Comparison of ENCODE assay signal across 1 cellular context in the genomic region with DNA sequence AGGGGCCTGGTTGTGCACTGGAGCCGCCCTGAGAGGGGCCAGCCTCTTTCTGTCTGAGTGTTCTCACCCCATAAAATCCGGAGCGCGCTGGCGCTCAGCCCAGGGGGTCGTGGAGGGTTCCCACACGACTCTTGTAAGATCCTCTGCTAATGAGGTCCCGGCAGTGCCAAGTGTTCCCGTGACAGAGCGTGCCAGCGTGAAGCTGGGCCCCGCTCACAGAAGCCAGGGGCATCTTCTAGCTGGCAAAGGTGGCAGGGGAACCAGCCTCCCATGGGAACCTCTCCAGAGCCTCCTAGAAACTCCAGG.
TF ChIP-seq lines count a peak whose summit lies in the region.

No MANE protein-coding gene starts in this region.

TF ChIP-seq in HCT116, 20 proteins besides CTCF, POLR2A, EP300 and RAD21 (continued from another document):
- TF ChIP-seq, protein P1, sequence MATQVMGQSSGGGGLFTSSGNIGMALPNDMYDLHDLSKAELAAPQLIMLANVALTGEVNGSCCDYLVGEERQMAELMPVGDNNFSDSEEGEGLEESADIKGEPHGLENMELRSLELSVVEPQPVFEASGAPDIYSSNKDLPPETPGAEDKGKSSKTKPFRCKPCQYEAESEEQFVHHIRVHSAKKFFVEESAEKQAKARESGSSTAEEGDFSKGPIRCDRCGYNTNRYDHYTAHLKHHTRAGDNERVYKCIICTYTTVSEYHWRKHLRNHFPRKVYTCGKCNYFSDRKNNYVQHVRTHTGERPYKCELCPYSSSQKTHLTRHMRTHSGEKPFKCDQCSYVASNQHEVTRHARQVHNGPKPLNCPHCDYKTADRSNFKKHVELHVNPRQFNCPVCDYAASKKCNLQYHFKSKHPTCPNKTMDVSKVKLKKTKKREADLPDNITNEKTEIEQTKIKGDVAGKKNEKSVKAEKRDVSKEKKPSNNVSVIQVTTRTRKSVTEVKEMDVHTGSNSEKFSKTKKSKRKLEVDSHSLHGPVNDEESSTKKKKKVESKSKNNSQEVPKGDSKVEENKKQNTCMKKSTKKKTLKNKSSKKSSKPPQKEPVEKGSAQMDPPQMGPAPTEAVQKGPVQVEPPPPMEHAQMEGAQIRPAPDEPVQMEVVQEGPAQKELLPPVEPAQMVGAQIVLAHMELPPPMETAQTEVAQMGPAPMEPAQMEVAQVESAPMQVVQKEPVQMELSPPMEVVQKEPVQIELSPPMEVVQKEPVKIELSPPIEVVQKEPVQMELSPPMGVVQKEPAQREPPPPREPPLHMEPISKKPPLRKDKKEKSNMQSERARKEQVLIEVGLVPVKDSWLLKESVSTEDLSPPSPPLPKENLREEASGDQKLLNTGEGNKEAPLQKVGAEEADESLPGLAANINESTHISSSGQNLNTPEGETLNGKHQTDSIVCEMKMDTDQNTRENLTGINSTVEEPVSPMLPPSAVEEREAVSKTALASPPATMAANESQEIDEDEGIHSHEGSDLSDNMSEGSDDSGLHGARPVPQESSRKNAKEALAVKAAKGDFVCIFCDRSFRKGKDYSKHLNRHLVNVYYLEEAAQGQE (IDR thresholded peaks at IDR 0.05; ENCODE audit: low read depth) = no peak
- TF ChIP-seq SIN3A (IDR thresholded peaks at IDR 0.05; ENCODE audit: low read depth) = no peak
- TF ChIP-seq EZH2phosphoT487 (IDR thresholded peaks at IDR 0.05; ENCODE audit: borderline replicate concordance) = no peak
- no peak for TF ChIP-seq CEBPB (IDR thresholded peaks at IDR 0.05; ENCODE audit: low read depth)
- TF ChIP-seq SRF (IDR thresholded peaks at IDR 0.05; ENCODE audit: low read depth) = no peak
- TF ChIP-seq SP1 (IDR thresholded peaks at IDR 0.05; ENCODE audit: low read depth) = no peak
- TF ChIP-seq, protein P2, sequence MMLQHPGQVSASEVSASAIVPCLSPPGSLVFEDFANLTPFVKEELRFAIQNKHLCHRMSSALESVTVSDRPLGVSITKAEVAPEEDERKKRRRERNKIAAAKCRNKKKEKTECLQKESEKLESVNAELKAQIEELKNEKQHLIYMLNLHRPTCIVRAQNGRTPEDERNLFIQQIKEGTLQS (IDR thresholded peaks at IDR 0.05) = no peak
- TF ChIP-seq CBX3 (IDR thresholded peaks at IDR 0.05; ENCODE audit: low read depth) = no peak
- no peak for TF ChIP-seq ZFX (IDR thresholded peaks at IDR 0.05)
- TF ChIP-seq JUND (IDR thresholded peaks at IDR 0.05) = no peak
- TF ChIP-seq YY1 (IDR thresholded peaks at IDR 0.05; ENCODE audit: extremely low read depth, insufficient replicate concordance, low read depth, low read length) = no peak
- TF ChIP-seq TCF7L2 (IDR thresholded peaks at IDR 0.05; ENCODE audit: borderline replicate concordance, extremely low read depth, insufficient read depth, insufficient read length) = no peak
- no peak for TF ChIP-seq ELF1 (IDR thresholded peaks at IDR 0.05; ENCODE audit: borderline replicate concordance, low read depth)
- TF ChIP-seq POLR2AphosphoS5 (IDR thresholded peaks at IDR 0.05; ENCODE audit: low read depth, low read length) = no peak
TF ChIP-seq in HCT116: peak in this region for 0.
